Comparison of ENCODE assay signal across 12 cellular contexts in the genomic region with DNA sequence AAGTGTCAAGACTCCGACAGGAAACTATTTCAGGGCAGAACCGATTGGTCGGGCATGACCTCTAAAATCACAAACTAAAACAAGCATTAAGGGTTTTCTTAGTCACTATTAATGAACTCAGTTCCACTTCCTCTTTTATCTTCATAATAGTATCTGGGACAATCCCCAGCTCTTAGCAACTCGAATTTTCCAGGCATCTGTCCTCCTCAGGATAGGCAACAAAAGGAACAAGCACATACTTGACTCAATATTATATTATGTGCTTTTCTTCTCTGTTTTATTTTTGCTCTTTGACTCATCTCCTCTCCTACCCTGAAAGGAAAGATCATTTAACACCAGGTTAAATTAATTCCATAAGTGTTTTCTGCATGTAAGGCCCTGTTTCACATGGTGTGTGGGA.
A peak's percentile ranks its signal among the peaks of the same experiment; 100 is the strongest.
DNase-seq lines count a peak whose midpoint lies in the region; ATAC-seq and TF ChIP-seq lines count a peak whose summit lies in the region.
"Had no signal": no experiment of that assay in that cellular context is flagged by ENCODE, and none has a peak within 500 bp of the region (broad histone marks: within the 10 kb centered on the region; RNA-seq: fewer than 3 reads in every experiment).

No MANE protein-coding gene starts in this region.

- DNase-seq in HS-5 (ENCODE audit: low read depth) (peak; percentile 60), foreskin fibroblast (peak; percentile 90), pons (ENCODE audit: low spot score) (no peak), mesendoderm (no peak)
- DNase-seq: activated naive CD8-positive, alpha-beta T cell treated with anti-CD3 and anti-CD28 coated beads, Interleukin-2, amount 10 ng/mL, durations not matched to agents 7 days and 5 days; DND-41; NCI-H446 treated with DMSO at 0.1 percent for 48 hours; occipital lobe had no signal

- no peak overlapping the region for H4K5ac ChIP-seq in mesendoderm (ENCODE audit: low read length)

- H3K79me1 ChIP-seq in mesendoderm (ENCODE audit: low read length) = no peaks in the 10 kb centered on the region

- no peak overlapping the region for H2AK5ac ChIP-seq in mesendoderm (ENCODE audit: low read length)

- no peaks in the 10 kb centered on the region for H3K4me1 Mint-ChIP-seq in activated T-helper 17 cell treated with anti-CD3 and anti-CD28 coated beads, Interleukin-2, amount 50 U/mL, for 72 hours
- H3K4me1 Mint-ChIP-seq: activated naive CD8-positive, alpha-beta T cell treated with anti-CD3 and anti-CD28 coated beads, Interleukin-2, amount 10 ng/mL, durations not matched to agents 7 days and 5 days had no signal

- no peak overlapping the region for H3K27ac Mint-ChIP-seq in activated T-helper 17 cell treated with anti-CD3 and anti-CD28 coated beads, Interleukin-2, amount 50 U/mL, for 72 hours
- H3K27ac Mint-ChIP-seq: activated naive CD8-positive, alpha-beta T cell treated with anti-CD3 and anti-CD28 coated beads, Interleukin-2, amount 10 ng/mL, durations not matched to agents 7 days and 5 days had no signal

- no peak overlapping the region for H3K56ac ChIP-seq in mesendoderm (ENCODE audit: low read length)

- no peaks in the 10 kb centered on the region for H3K79me2 ChIP-seq in mesendoderm (ENCODE audit: control insufficient read depth, insufficient read depth, low read length)

- no peak overlapping the region for H3K4me3 Mint-ChIP-seq in activated T-helper 17 cell treated with anti-CD3 and anti-CD28 coated beads, Interleukin-2, amount 50 U/mL, for 72 hours
- H3K4me3 Mint-ChIP-seq: activated naive CD8-positive, alpha-beta T cell treated with anti-CD3 and anti-CD28 coated beads, Interleukin-2, amount 10 ng/mL, durations not matched to agents 7 days and 5 days had no signal

- H4K8ac ChIP-seq in mesendoderm (ENCODE audit: low read depth, low read length) = no peak overlapping the region

- H3K36me3 ChIP-seq in mesendoderm (ENCODE audit: control insufficient read depth, insufficient read depth, low read length) = no peaks in the 10 kb centered on the region

- H3K27ac ChIP-seq in mesendoderm (ENCODE audit: low read depth, low read length) = no peak overlapping the region

- no peaks in the 10 kb centered on the region for H3K27me3 Mint-ChIP-seq in activated T-helper 17 cell treated with anti-CD3 and anti-CD28 coated beads, Interleukin-2, amount 50 U/mL, for 72 hours
- H3K27me3 Mint-ChIP-seq: activated naive CD8-positive, alpha-beta T cell treated with anti-CD3 and anti-CD28 coated beads, Interleukin-2, amount 10 ng/mL, durations not matched to agents 7 days and 5 days had no signal

- no peak overlapping the region for H3K4me3 ChIP-seq in foreskin fibroblast (ENCODE audit: low read depth in 1 of 2, low read length in 2 of 2)
- no peak overlapping the region for H3K4me3 ChIP-seq in mesendoderm (ENCODE audit: low read length)

- H2BK120ac ChIP-seq in mesendoderm (ENCODE audit: low read depth, low read length) = no peak overlapping the region

- H2BK15ac ChIP-seq in mesendoderm (replicated peaks; ENCODE audit: low read depth) = no peak overlapping the region

- H3K9ac ChIP-seq in mesendoderm (ENCODE audit: low read length) = no peak overlapping the region

- no peak overlapping the region for H3K23ac ChIP-seq in mesendoderm (ENCODE audit: low read length)

- H3K4ac ChIP-seq in mesendoderm (ENCODE audit: low read depth, low read length) = no peak overlapping the region

- no peak for TF ChIP-seq CTCF in foreskin fibroblast (IDR thresholded peaks at IDR 0.05; ENCODE audit: low read depth, low read length)

- no peaks in the 10 kb centered on the region for H3K4me1 ChIP-seq in mesendoderm (ENCODE audit: control insufficient read depth, low read depth, low read length)

- no peak overlapping the region for H3K4me2 ChIP-seq in mesendoderm (ENCODE audit: low read length)

- H3K9me3 Mint-ChIP-seq in activated T-helper 17 cell treated with anti-CD3 and anti-CD28 coated beads, Interleukin-2, amount 50 U/mL, for 72 hours = peaks cover 7% of the 10 kb centered on the region

- H3K18ac ChIP-seq in mesendoderm (ENCODE audit: low read length) = no peak overlapping the region

- no peak overlapping the region for H2BK5ac ChIP-seq in mesendoderm (ENCODE audit: low read length)

- WGBS in mesendoderm (ENCODE audit: extremely low coverage, insufficient coverage, low lambda C conversion rate) = no CpG with 5 or more reads among the region's 4 CpGs

- H3K36me3 Mint-ChIP-seq in activated T-helper 17 cell treated with anti-CD3 and anti-CD28 coated beads, Interleukin-2, amount 50 U/mL, for 72 hours (ENCODE audit: low read depth) = no peaks in the 10 kb centered on the region
- H3K36me3 Mint-ChIP-seq: activated naive CD8-positive, alpha-beta T cell treated with anti-CD3 and anti-CD28 coated beads, Interleukin-2, amount 10 ng/mL, durations not matched to agents 7 days and 5 days had no signal

- peak; percentile 87 for ATAC-seq in GM18508 (IDR thresholded peaks at IDR 0.05; ENCODE audit: insufficient read depth, unreplicated experiment)
- peak; percentile 65 for ATAC-seq in GM21737 (IDR thresholded peaks at IDR 0.05; ENCODE audit: unreplicated experiment)
- no peak for ATAC-seq in HG02973 (IDR thresholded peaks at IDR 0.05; ENCODE audit: unreplicated experiment)
- no peak for ATAC-seq in activated T-helper 17 cell treated with anti-CD3 and anti-CD28 coated beads, Interleukin-2, amount 50 U/mL, for 72 hours (replicated peaks)

- no peaks in the 10 kb centered on the region for H3K27me3 ChIP-seq in mesendoderm (ENCODE audit: insufficient read depth, low read length, poor library complexity)

Comparison
In these comparisons a context has a peak if more than half of its experiments do, and no peak if none do; other contexts are left out.
1. ATAC-seq: peak in GM18508 (single experiment) and GM21737 (single experiment); none in HG02973 (single experiment) and activated T-helper 17 cell treated with anti-CD3 and anti-CD28 coated beads, Interleukin-2, amount 50 U/mL, for 72 hours (single experiment).
2. DNase-seq: peak in HS-5 (single experiment) and foreskin fibroblast (2 of 2); none in pons (single experiment) and mesendoderm (single experiment).